In the genomic region with DNA sequence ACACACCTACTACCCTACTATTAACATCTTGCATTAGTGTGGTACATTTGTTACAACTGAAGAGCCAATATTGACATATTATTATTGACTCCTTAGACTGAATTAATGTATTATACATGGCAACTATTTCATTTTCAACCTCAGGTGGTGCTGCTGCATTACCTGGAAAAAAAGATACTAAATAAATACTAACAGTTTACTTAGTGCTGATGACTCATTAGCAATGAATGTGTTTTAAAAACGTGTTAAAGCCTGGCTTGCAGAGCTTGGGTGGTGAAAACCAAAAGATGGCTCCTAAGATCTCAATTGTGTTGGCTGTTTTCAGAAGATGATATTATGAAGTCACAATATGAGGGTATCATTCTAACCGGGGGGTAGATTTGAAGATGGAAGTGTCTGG, we compare ENCODE assay signal across 16 cellular contexts. TPM values are rescaled to one million over a fixed set of nuclear protein-coding genes. Genes with fewer than 3 reads are reported as not detected.
DNase-seq lines count a peak whose midpoint lies in the region; ATAC-seq, FAIRE-seq and TF ChIP-seq lines count a peak whose summit lies in the region.
"Had no signal": no experiment of that assay in that cellular context is flagged by ENCODE, and none has a peak within 500 bp of the region (broad histone marks: within the 10 kb centered on the region; RNA-seq: fewer than 3 reads in every experiment).

No MANE protein-coding gene starts in this region.

- H3K27me3 Mint-ChIP-seq in MCF 10A (ENCODE audit: insufficient read depth, unreplicated experiment) = no peaks in the 10 kb centered on the region
- H3K27me3 Mint-ChIP-seq in activated CD8-positive, alpha-beta T cell treated with anti-CD3 and anti-CD28 coated beads, Interleukin-2, amount 10 ng/mL, durations not matched to agents 7 days and 5 days (ENCODE audit: low read depth) = peaks cover 26% of the 10 kb centered on the region

- H3K4me3 Mint-ChIP-seq in MCF 10A (ENCODE audit: unreplicated experiment) = no peak overlapping the region
- no peak overlapping the region for H3K4me3 Mint-ChIP-seq in activated CD8-positive, alpha-beta T cell treated with anti-CD3 and anti-CD28 coated beads, Interleukin-2, amount 10 ng/mL, durations not matched to agents 7 days and 5 days
- H3K4me3 Mint-ChIP-seq: CD8-positive, alpha-beta T cell had no signal

- H3K27ac Mint-ChIP-seq in MCF 10A (ENCODE audit: low read depth, unreplicated experiment) = no peak overlapping the region
- no peak overlapping the region for H3K27ac Mint-ChIP-seq in activated CD8-positive, alpha-beta T cell treated with anti-CD3 and anti-CD28 coated beads, Interleukin-2, amount 10 ng/mL, durations not matched to agents 7 days and 5 days
- H3K27ac Mint-ChIP-seq: CD8-positive, alpha-beta T cell had no signal

- H3K9me3 ChIP-seq in breast epithelium = no peaks in the 10 kb centered on the region
- H3K9me3 ChIP-seq: MG63, right lobe of liver, thyroid gland had no signal

- no TSS peak for BruUV-seq in MCF 10A (replicated peaks; lab: Mats Ljungman, UMichigan)

- H3K27ac ChIP-seq in breast epithelium = no peak overlapping the region
- H3K27ac ChIP-seq: right lobe of liver, thyroid gland, WERI-Rb-1 had no signal

- H3K4me1 Mint-ChIP-seq in MCF 10A (ENCODE audit: insufficient read depth, unreplicated experiment) = peaks cover 5% of the 10 kb centered on the region
- H3K4me1 Mint-ChIP-seq in activated CD8-positive, alpha-beta T cell treated with anti-CD3 and anti-CD28 coated beads, Interleukin-2, amount 10 ng/mL, durations not matched to agents 7 days and 5 days (ENCODE audit: low read depth) = no peaks in the 10 kb centered on the region

- TF ChIP-seq POLR2A in breast epithelium (IDR thresholded peaks at IDR 0.05) = no peak

- no peaks in the 10 kb centered on the region for H3K27me3 ChIP-seq in breast epithelium
- H3K27me3 ChIP-seq: right lobe of liver, thyroid gland had no signal

- H3K4me3 ChIP-seq in breast epithelium (no peak overlapping the region), epithelial cell of proximal tubule (ENCODE audit: low read depth, low read length) (no peak overlapping the region)
- H3K4me3 ChIP-seq: MG63, right lobe of liver, thyroid gland had no signal

- no peaks in the 10 kb centered on the region for H3K36me3 ChIP-seq in breast epithelium
- H3K36me3 ChIP-seq: MG63, right lobe of liver, thyroid gland, WERI-Rb-1 had no signal

- CTCF ChIA-PET in MCF 10A (lab: Yijun Ruan, JAX) = interaction anchor here (1.3 kb wide), 1 partner anchor 78 kb away, joined by 4 read pairs; no protein-coding TSS in a partner anchor
- CTCF ChIA-PET in activated CD8-positive, alpha-beta T cell treated with anti-CD3 and anti-CD28 coated beads, Interleukin-2, amount 10 ng/mL, durations not matched to agents 7 days and 5 days (lab: Charles Lee) = no interaction called here

- no peak for FAIRE-seq in urothelium cell line (lab: Jason Lieb, UNC)

- no peak for ATAC-seq in HG02798 (IDR thresholded peaks at IDR 0.05; ENCODE audit: poor library complexity, unreplicated experiment)
- ATAC-seq in activated CD8-positive, alpha-beta T cell treated with anti-CD3 and anti-CD28 coated beads, Interleukin-2, amount 10 ng/mL, durations not matched to agents 7 days and 5 days = no peak
- ATAC-seq: CD8-positive, alpha-beta T cell had no signal

- intact Hi-C loops in MCF 10A (cut with micrococcal nuclease) (no loop called here), breast epithelium (cut with DNase I; ENCODE audit: low total_unique reads) (no loop called here)

- no peaks in the 10 kb centered on the region for H3K36me3 Mint-ChIP-seq in MCF 10A (ENCODE audit: insufficient read depth, unreplicated experiment)
- no peaks in the 10 kb centered on the region for H3K36me3 Mint-ChIP-seq in activated CD8-positive, alpha-beta T cell treated with anti-CD3 and anti-CD28 coated beads, Interleukin-2, amount 10 ng/mL, durations not matched to agents 7 days and 5 days (ENCODE audit: low read depth)
- H3K36me3 Mint-ChIP-seq: CD8-positive, alpha-beta T cell had no signal

- no peaks in the 10 kb centered on the region for H3K9me3 Mint-ChIP-seq in MCF 10A (ENCODE audit: unreplicated experiment)
- no peaks in the 10 kb centered on the region for H3K9me3 Mint-ChIP-seq in activated CD8-positive, alpha-beta T cell treated with anti-CD3 and anti-CD28 coated beads, Interleukin-2, amount 10 ng/mL, durations not matched to agents 7 days and 5 days (ENCODE audit: insufficient read depth)
- H3K9me3 Mint-ChIP-seq: CD8-positive, alpha-beta T cell had no signal

- POLR2A ChIA-PET in MCF 10A (lab: Yijun Ruan, JAX) = interaction anchor here (0.6 kb wide), 1 partner anchor 124 kb away, joined by 3 read pairs; no protein-coding TSS in a partner anchor
- POLR2A ChIA-PET in activated CD8-positive, alpha-beta T cell treated with anti-CD3 and anti-CD28 coated beads, Interleukin-2, amount 10 ng/mL, durations not matched to agents 7 days and 5 days (lab: Charles Lee) = no interaction called here

- DNase-seq in MCF 10A (ENCODE audit: unreplicated experiment) = peak; percentile 44
- DNase-seq in breast epithelium (ENCODE audit: low spot score in 2 of 2) = no peak
- peak; percentile 82 for DNase-seq in NCI-H69 (lab: John Stamatoyannopoulos, UW)
- peak; percentile 15 for DNase-seq in epithelial cell of proximal tubule (ENCODE audit: low read depth)
- peak; percentile 26 for DNase-seq in urothelium cell line (ENCODE audit: low spot score)
- DNase-seq in activated CD4-positive, alpha-beta T cell treated with anti-CD3 and anti-CD28 coated beads for 48 hours = no peak
- DNase-seq in activated CD8-positive, alpha-beta T cell treated with anti-CD3 and anti-CD28 coated beads, Interleukin-2, amount 10 ng/mL, durations not matched to agents 7 days and 5 days = no peak
- DNase-seq: CD8-positive, alpha-beta T cell; foreskin fibroblast; MG63; NCI-H446 treated with DMSO at 0.1 percent for 48 hours; right lobe of liver; stimulated activated CD4-positive, alpha-beta T cell treated with anti-CD3 and anti-CD28 coated beads, Interleukin-4, amount 100 ng/mL, for 1 hour; thyroid gland; WERI-Rb-1 had no signal

- peak; percentile 3 for TF ChIP-seq CTCF in MCF 10A (IDR thresholded peaks at IDR 0.05; ENCODE audit: unreplicated experiment)
- no peak for TF ChIP-seq CTCF in breast epithelium (IDR thresholded peaks at IDR 0.05)
- peak; percentile 14 for TF ChIP-seq CTCF in epithelial cell of proximal tubule (conservative IDR thresholded peaks at IDR 0.05; ENCODE audit: low read depth, low read length)

- H3K4me1 ChIP-seq in breast epithelium = no peaks in the 10 kb centered on the region
- H3K4me1 ChIP-seq: right lobe of liver, thyroid gland had no signal

RNA-seq across cellular contexts. Expression of a gene that starts 34.8 kb away (rescaled TPM):
- 0.25 and 0.42 TPM in 2 replicates for total RNA-seq in MCF 10A (2022)
- 1 to 10 TPM in 2 of 3 donors, under 1 TPM in 1; 0.32 to 8.5 (median 3.9) TPM for total RNA-seq in breast epithelium
- total RNA-seq in epithelial cell of proximal tubule = 0.14 and 0.46 TPM in 2 replicates
- total RNA-seq in activated CD8-positive, alpha-beta T cell treated with anti-CD3 and anti-CD28 coated beads, Interleukin-2, amount 10 ng/mL, durations not matched to agents 7 days and 5 days = under 1 TPM in 1 of 2 experiments, not detected in 1; 0.18 TPM
- total RNA-seq: CD8-positive, alpha-beta T cell had no signal

RNA-seq across cellular contexts. Expression of a gene that starts 57.3 kb away (rescaled TPM):
- 54.6 and 61.8 TPM in 2 replicates for total RNA-seq in MCF 10A (2022)
- total RNA-seq in breast epithelium = 100 to 1,000 TPM in 1 of 3 donors, 10 to 100 TPM in 2; 81.6 to 123 (median 82.4) TPM
- total RNA-seq in epithelial cell of proximal tubule = 195 and 207 TPM in 2 replicates
- total RNA-seq in activated CD8-positive, alpha-beta T cell treated with anti-CD3 and anti-CD28 coated beads, Interleukin-2, amount 10 ng/mL, durations not matched to agents 7 days and 5 days = 100 to 1,000 TPM; 114 to 119 TPM

Comparison
In these comparisons a context has a peak if more than half of its experiments do, and no peak if none do; other contexts are left out.
1. DNase-seq: peak in MCF 10A (single experiment), NCI-H69 (single experiment), epithelial cell of proximal tubule (single experiment) and urothelium cell line (single experiment); none in breast epithelium (0 of 2), activated CD4-positive, alpha-beta T cell treated with anti-CD3 and anti-CD28 coated beads for 48 hours (single experiment) and activated CD8-positive, alpha-beta T cell treated with anti-CD3 and anti-CD28 coated beads, Interleukin-2, amount 10 ng/mL, durations not matched to agents 7 days and 5 days (single experiment).
2. CTCF ChIP-seq: peak in MCF 10A (single experiment) and epithelial cell of proximal tubule (single experiment); none in breast epithelium (0 of 3).